Comparison of ENCODE assay signal across 10 cellular contexts in genomic region chr19:14649020-14649419, GRCh38. TPM values are rescaled to one million over a fixed set of nuclear protein-coding genes. Genes with fewer than 3 reads are reported as not detected.
"Had no signal": no experiment of that assay in that cellular context is flagged by ENCODE, and none has a peak within 500 bp of the region (broad histone marks: within the 10 kb centered on the region; RNA-seq: fewer than 3 reads in every experiment).

No MANE protein-coding gene starts in this region.

- H3K27ac ChIP-seq: HL-60, KMS-11 had no signal

- H3K9me3 Mint-ChIP-seq: IgD-negative memory B cell had no signal

- ATAC-seq: HepG2, K562 had no signal

- H3K27ac Mint-ChIP-seq: IgD-negative memory B cell had no signal

- H3K9ac ChIP-seq: KMS-11 had no signal

- H3K4me2 ChIP-seq: KMS-11 had no signal

- DNase-seq: IMR-90, KBM-7, KG1 had no signal

- H3K4me3 ChIP-seq: K562 had no signal

RNA-seq across cellular contexts. Expression of gene ADGRE3, which starts 25.6 kb away (rescaled TPM):
- total RNA-seq: HepG2, HT-29, HT1080, IMR-90, K562 had no signal
- polyA plus RNA-seq: HepG2, IgD-negative memory B cell, IMR-90, K562 had no signal
